In genomic region chr17:72839086-72839728, GRCh38 we compare ENCODE assay signal across 21 cellular contexts.
A peak's percentile ranks its signal among the peaks of the same experiment; 100 is the strongest.
DNase-seq lines count a peak whose midpoint lies in the region; TF ChIP-seq lines count a peak whose summit lies in the region.
"Had no signal": no experiment of that assay in that cellular context is flagged by ENCODE, and none has a peak within 500 bp of the region (broad histone marks: within the 10 kb centered on the region; RNA-seq: fewer than 3 reads in every experiment).

No MANE protein-coding gene starts in this region.

- H3K27ac Mint-ChIP-seq in progenitor cell of endocrine pancreas: peak overlapping the region; percentile 16
- H3K27ac Mint-ChIP-seq: B cell; CD8-positive, alpha-beta T cell had no signal

- H3K4me1 Mint-ChIP-seq in progenitor cell of endocrine pancreas (ENCODE audit: low read depth): peaks cover 3% of the 10 kb centered on the region
- H3K4me1 Mint-ChIP-seq: B cell had no signal

- no peaks in the 10 kb centered on the region for H3K27me3 Mint-ChIP-seq in progenitor cell of endocrine pancreas
- H3K27me3 Mint-ChIP-seq: B cell had no signal

- no peaks in the 10 kb centered on the region for H3K36me3 Mint-ChIP-seq in progenitor cell of endocrine pancreas (ENCODE audit: insufficient read depth)

- H3K9me3 Mint-ChIP-seq in progenitor cell of endocrine pancreas (ENCODE audit: low read depth): peaks cover 7% of the 10 kb centered on the region

- peak; percentile 24 for DNase-seq in EH (ENCODE audit: low read depth)
- peak; percentile 3 for DNase-seq in LoVo (ENCODE audit: low spot score)
- peak; percentile 66 for DNase-seq in fibroblast of peridontal ligament (ENCODE audit: extremely low read depth)
- no peak for DNase-seq in progenitor cell of endocrine pancreas (ENCODE audit: low spot score, unreplicated experiment)
- no peak for DNase-seq in GOT3 (lab: John Stamatoyannopoulos, UW)
- DNase-seq in amniotic stem cell (lab: John Stamatoyannopoulos, UW): no peak
- DNase-seq in NCI-H82 treated with DMSO at 0.1 percent for 48 hours (lab: John Stamatoyannopoulos, UW; ENCODE audit: unreplicated experiment): no peak
- DNase-seq: Caco-2; CD8-positive, alpha-beta T cell; DMS79; GF-D8; H7; Karpas-422; MV-4-11; NCI-H1105; NCI-H1436 treated with DMSO at 0.1 percent for 48 hours; NCI-H187 treated with DMSO at 0.1 percent for 48 hours; NCI-H2107; NCI-H748 treated with DMSO at 0.1 percent for 48 hours; SJCRH30 had no signal

- no peak overlapping the region for H3K4me3 Mint-ChIP-seq in progenitor cell of endocrine pancreas (ENCODE audit: low read depth)
- H3K4me3 Mint-ChIP-seq: B cell; CD8-positive, alpha-beta T cell had no signal

- no peak for TF ChIP-seq CTCF in progenitor cell of endocrine pancreas (IDR thresholded peaks at IDR 0.05; ENCODE audit: unreplicated experiment)

Comparison
In these comparisons a context has a peak if more than half of its experiments do, and no peak if none do; other contexts are left out.
1. DNase-seq: peak in EH (single experiment), LoVo (single experiment) and fibroblast of peridontal ligament (single experiment); none in progenitor cell of endocrine pancreas (single experiment), GOT3 (single experiment), amniotic stem cell (single experiment) and NCI-H82 treated with DMSO at 0.1 percent for 48 hours (single experiment).